12 cellular contexts compared by ENCODE assay signal in the genomic region with DNA sequence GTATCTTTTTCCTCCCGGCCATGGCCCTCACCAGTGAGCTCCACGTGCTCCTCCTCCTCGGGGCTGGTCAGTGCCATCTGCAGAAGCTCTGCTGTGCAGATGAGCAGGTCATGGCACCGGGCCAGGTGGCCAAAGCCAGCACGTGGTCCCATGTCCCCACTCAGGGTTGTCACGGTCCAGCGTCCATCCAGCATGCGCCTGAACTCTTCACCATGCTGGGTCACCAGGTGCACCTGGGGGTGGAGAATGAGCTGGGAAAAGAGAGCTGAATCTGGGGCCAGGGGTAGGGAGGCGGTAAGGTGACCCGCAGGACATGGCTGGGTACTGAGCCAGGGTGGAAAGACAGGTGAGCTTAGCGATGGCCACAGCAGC. TPM values are rescaled to one million over a fixed set of nuclear protein-coding genes. Genes with fewer than 3 reads are reported as not detected.
DNase-seq lines count a peak whose midpoint lies in the region; ATAC-seq and TF ChIP-seq lines count a peak whose summit lies in the region.
"Had no signal": no experiment of that assay in that cellular context is flagged by ENCODE, and none has a peak within 500 bp of the region (broad histone marks: within the 10 kb centered on the region; RNA-seq: fewer than 3 reads in every experiment).

No MANE protein-coding gene starts in this region.

- H3K27me3 Mint-ChIP-seq in CD8-positive, alpha-beta memory T cell: no peaks in the 10 kb centered on the region
- H3K27me3 Mint-ChIP-seq in central memory CD8-positive, alpha-beta T cell: no peaks in the 10 kb centered on the region

- peak overlapping the region; percentile 89; the same call in 1 of the 2 replicates for H3K27ac ChIP-seq in ACC112 (ENCODE audit: low read depth, low read length)
- H3K27ac ChIP-seq in CD8-positive, alpha-beta memory T cell (ENCODE audit: low read depth, low read length): no peak overlapping the region
- peak overlapping the region; percentile 86 for H3K27ac ChIP-seq in neutrophil

- H3K36me3 ChIP-seq in ACC112 (ENCODE audit: insufficient read depth, low read length) (peaks cover 29% of the 10 kb centered on the region; the same call in 1 of the 2 replicates), neutrophil (peaks cover 4% of the 10 kb centered on the region), BE2C (no peaks in the 10 kb centered on the region)
- H3K36me3 ChIP-seq in CD8-positive, alpha-beta memory T cell (ENCODE audit: insufficient read depth, low read length): no peaks in the 10 kb centered on the region
- H3K36me3 ChIP-seq: brain microvascular endothelial cell had no signal

- ATAC-seq in central memory CD8-positive, alpha-beta T cell (replicated peaks; ENCODE audit: extremely low read depth, poor library complexity, severe bottlenecking): no peak
- ATAC-seq in HG02981 (IDR thresholded peaks at IDR 0.05; ENCODE audit: unreplicated experiment): no peak

- H3K79me2 ChIP-seq in ACC112 (ENCODE audit: control insufficient read depth, insufficient read depth, low read length, unreplicated experiment): peaks cover 17% of the 10 kb centered on the region

- CTCF ChIA-PET in CD8-positive, alpha-beta memory T cell (lab: Charles Lee): interaction anchor here (1.1 to 11.7 kb wide), 9 partner anchors 9 to 94 kb away, joined by 3 to 109 read pairs (median 4); a partner anchor contains a TSS

- TF ChIP-seq CTCF in neutrophil (IDR thresholded peaks at IDR 0.05): no peak
- TF ChIP-seq CTCF in BE2C (IDR thresholded peaks at IDR 0.05; ENCODE audit: low read depth, low read length): no peak

- H3K4me1 Mint-ChIP-seq in CD8-positive, alpha-beta memory T cell: peaks cover 27 to 52% (median 30%) of the 10 kb centered on the region in 3 donors
- H3K4me1 Mint-ChIP-seq in central memory CD8-positive, alpha-beta T cell: peaks cover 46% of the 10 kb centered on the region

- H3K27me3 ChIP-seq in ACC112 (ENCODE audit: insufficient read depth, low read length) (no peaks in the 10 kb centered on the region), neutrophil (no peaks in the 10 kb centered on the region), BE2C (no peaks in the 10 kb centered on the region)
- no peaks in the 10 kb centered on the region for H3K27me3 ChIP-seq in CD8-positive, alpha-beta memory T cell (ENCODE audit: insufficient read depth, low read length, poor library complexity, severe bottlenecking)
- H3K27me3 ChIP-seq: brain microvascular endothelial cell had no signal

- H2AFZ ChIP-seq in ACC112 (ENCODE audit: low read length, unreplicated experiment): no peak overlapping the region

- peaks cover 27% of the 10 kb centered on the region for H3K4me1 ChIP-seq in ACC112 (ENCODE audit: control insufficient read depth, insufficient read depth, low read length, unreplicated experiment)
- peaks cover 31% of the 10 kb centered on the region for H3K4me1 ChIP-seq in CD8-positive, alpha-beta memory T cell (ENCODE audit: insufficient read depth, low read length)
- peaks cover 19 to 29% of the 10 kb centered on the region in 2 experiments for H3K4me1 ChIP-seq in neutrophil (ENCODE audit: control insufficient read depth in 1 of 2, insufficient read depth in 1 of 2, low read depth in 1 of 2, low read length in 1 of 2)
- no peaks in the 10 kb centered on the region for H3K4me1 ChIP-seq in BE2C

- peak overlapping the region in 6 of 8 donors; percentile 6 to 90 (median 46) for H3K27ac Mint-ChIP-seq in CD8-positive, alpha-beta memory T cell
- peak overlapping the region; percentile 97 for H3K27ac Mint-ChIP-seq in central memory CD8-positive, alpha-beta T cell (ENCODE audit: low read depth)

- no peak for DNase-seq in CD8-positive, alpha-beta memory T cell
- DNase-seq in central memory CD8-positive, alpha-beta T cell (ENCODE audit: low spot score in 2 of 2): no peak
- no peak for DNase-seq in effector CD8-positive, alpha-beta T cell (lab: John Stamatoyannopoulos, UW)
- DNase-seq in NK-92 treated with Interleukin-12 subunit alpha and Interleukin-12 subunit beta, amount 100 ng/mL, for 24 hours (lab: John Stamatoyannopoulos, UW): no peak
- DNase-seq in BE2C: no peak
- DNase-seq: activated CD4-positive, alpha-beta T cell treated with anti-CD3 and anti-CD28 coated beads for 4 hours; brain microvascular endothelial cell; GOT3; NCI-H1694 treated with DMSO at 0.1 percent for 48 hours had no signal

- POLR2A ChIA-PET in CD8-positive, alpha-beta memory T cell (lab: Charles Lee): interaction anchor here (2.4 kb wide), 1 partner anchor 94 kb away, joined by 13 read pairs; a partner anchor contains a TSS

- peak overlapping the region; percentile 56 to 91 (median 89) for H3K4me3 Mint-ChIP-seq in CD8-positive, alpha-beta memory T cell
- peak overlapping the region; percentile 25 for H3K4me3 Mint-ChIP-seq in central memory CD8-positive, alpha-beta T cell

- peaks cover 0 to 30% (median 7%) of the 10 kb centered on the region in 3 donors for H3K36me3 Mint-ChIP-seq in CD8-positive, alpha-beta memory T cell
- H3K36me3 Mint-ChIP-seq in central memory CD8-positive, alpha-beta T cell (ENCODE audit: insufficient read depth): peaks cover 24% of the 10 kb centered on the region

- peak overlapping the region; percentile 79 for H3K4me3 ChIP-seq in ACC112 (ENCODE audit: low read depth, low read length)
- no peak overlapping the region for H3K4me3 ChIP-seq in CD8-positive, alpha-beta memory T cell (ENCODE audit: low read length)
- no peak overlapping the region for H3K4me3 ChIP-seq in neutrophil (ENCODE audit: low read depth in 1 of 2, low read length in 1 of 2)
- H3K4me3 ChIP-seq in BE2C (ENCODE audit: low read depth, low read length): no peak overlapping the region

- no peaks in the 10 kb centered on the region for H3K9me3 ChIP-seq in CD8-positive, alpha-beta memory T cell (ENCODE audit: low read length)
- H3K9me3 ChIP-seq in neutrophil (no peaks in the 10 kb centered on the region), BE2C (no peaks in the 10 kb centered on the region)

- H3K9me3 Mint-ChIP-seq in CD8-positive, alpha-beta memory T cell: no peaks in the 10 kb centered on the region
- no peaks in the 10 kb centered on the region for H3K9me3 Mint-ChIP-seq in central memory CD8-positive, alpha-beta T cell

RNA-seq across cellular contexts. Expression of a gene that starts 1.3 kb away (rescaled TPM):
- total RNA-seq in CD8-positive, alpha-beta memory T cell: 1 to 10 TPM; 8.1 to 9.7 TPM
- polyA plus RNA-seq in CD8-positive, alpha-beta memory T cell: 10.7 TPM
- polyA plus RNA-seq in BE2C (2012; ENCODE audit: insufficient read depth, insufficient read length, low read depth): not detected

RNA-seq across cellular contexts. Expression of a gene that starts 9.9 kb away (rescaled TPM):
- 10 to 100 TPM; 52.5 to 53.3 TPM for total RNA-seq in CD8-positive, alpha-beta memory T cell
- polyA plus RNA-seq in CD8-positive, alpha-beta memory T cell: 8.5 TPM
- 65.6 TPM for polyA plus RNA-seq in BE2C (2012; ENCODE audit: insufficient read depth, insufficient read length, low read depth)

RNA-seq across cellular contexts. Expression of a gene that starts 11.4 kb away (rescaled TPM):
- total RNA-seq in CD8-positive, alpha-beta memory T cell: under 1 TPM; 0.11 to 0.15 TPM
- polyA plus RNA-seq in CD8-positive, alpha-beta memory T cell: not detected
- 0.68 TPM for polyA plus RNA-seq in BE2C (2012; ENCODE audit: insufficient read depth, insufficient read length, low read depth)

RNA-seq across cellular contexts. Expression of a gene that starts 13.0 kb away (rescaled TPM):
- not detected for total RNA-seq in CD8-positive, alpha-beta memory T cell
- polyA plus RNA-seq in CD8-positive, alpha-beta memory T cell: not detected
- polyA plus RNA-seq in BE2C (2012; ENCODE audit: insufficient read depth, insufficient read length, low read depth): 2.4 TPM

RNA-seq across cellular contexts. Expression of a gene that starts 43.5 kb away (rescaled TPM):
- 10 to 100 TPM; 61.3 to 64.3 TPM for total RNA-seq in CD8-positive, alpha-beta memory T cell
- 86.0 TPM for polyA plus RNA-seq in CD8-positive, alpha-beta memory T cell
- polyA plus RNA-seq in BE2C (2012; ENCODE audit: insufficient read depth, insufficient read length, low read depth): 319 TPM
